18 cellular contexts compared by ENCODE assay signal in the genomic region with DNA sequence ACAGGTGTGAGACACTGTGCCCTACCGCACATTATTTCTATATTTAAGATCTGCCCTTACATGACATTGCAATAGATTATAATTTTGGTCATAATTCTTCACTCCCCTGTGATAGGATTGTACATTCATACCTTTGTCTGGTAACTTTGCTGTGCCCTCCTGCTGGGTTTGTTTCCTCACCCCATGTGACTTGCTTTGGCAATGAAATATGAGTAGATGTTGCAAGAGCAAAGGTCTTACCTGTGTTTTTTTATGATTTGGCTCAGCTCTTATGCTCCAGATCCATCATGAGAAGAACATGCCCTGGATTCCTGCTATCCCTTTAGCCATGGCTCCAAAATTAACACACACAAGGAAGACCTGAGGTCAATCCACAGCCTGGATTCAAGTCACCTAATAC.
A peak's percentile ranks its signal among the peaks of the same experiment; 100 is the strongest.
DNase-seq lines count a peak whose midpoint lies in the region; ATAC-seq and TF ChIP-seq lines count a peak whose summit lies in the region.
"Had no signal": no experiment of that assay in that cellular context is flagged by ENCODE, and none has a peak within 500 bp of the region (broad histone marks: within the 10 kb centered on the region; RNA-seq: fewer than 3 reads in every experiment).

No MANE protein-coding gene starts in this region.

- no peaks in the 10 kb centered on the region for H3K36me3 Mint-ChIP-seq in natural killer cell treated with Interleukin-12 subunit alpha and Interleukin-12 subunit beta and Interleukin-15 and Interleukin-18, amount 100 ng/mL, for 72 hours
- no peaks in the 10 kb centered on the region for H3K36me3 Mint-ChIP-seq in natural killer cell

- intact Hi-C loops in natural killer cell (cut with micrococcal nuclease): loop anchor here (2.0 to 5.0 kb wide), 3 partner anchors 17 to 148 kb away; no protein-coding TSS in a partner anchor
- intact Hi-C loops in head of caudate nucleus (cut with DNase I): no loop called here

- peaks cover 3% of the 10 kb centered on the region for H3K9me3 Mint-ChIP-seq in natural killer cell treated with Interleukin-12 subunit alpha and Interleukin-12 subunit beta and Interleukin-15 and Interleukin-18, amount 100 ng/mL, for 72 hours
- peaks cover 0 to 3% of the 10 kb centered on the region in 2 donors for H3K9me3 Mint-ChIP-seq in natural killer cell
- H3K9me3 Mint-ChIP-seq: HFFc6 had no signal

- H3K27me3 Mint-ChIP-seq in natural killer cell treated with Interleukin-12 subunit alpha and Interleukin-12 subunit beta and Interleukin-15 and Interleukin-18, amount 100 ng/mL, for 72 hours: no peaks in the 10 kb centered on the region
- H3K27me3 Mint-ChIP-seq in natural killer cell (ENCODE audit: low read depth in 2 of 2): peaks cover 0 to 3% of the 10 kb centered on the region in 2 donors
- H3K27me3 Mint-ChIP-seq: B cell had no signal

- H3K4me3 Mint-ChIP-seq in natural killer cell treated with Interleukin-12 subunit alpha and Interleukin-12 subunit beta and Interleukin-15 and Interleukin-18, amount 100 ng/mL, for 72 hours: no peak overlapping the region
- H3K4me3 Mint-ChIP-seq in natural killer cell: no peak overlapping the region
- H3K4me3 Mint-ChIP-seq: B cell, HFFc6 had no signal

- peak overlapping the region; percentile 5 to 20 for H3K27ac Mint-ChIP-seq in natural killer cell treated with Interleukin-12 subunit alpha and Interleukin-12 subunit beta and Interleukin-15 and Interleukin-18, amount 100 ng/mL, for 72 hours
- no peak overlapping the region for H3K27ac Mint-ChIP-seq in natural killer cell
- H3K27ac Mint-ChIP-seq: B cell, HFFc6 had no signal

- no peak for TF ChIP-seq CTCF in natural killer cell (IDR thresholded peaks at IDR 0.05)

- ATAC-seq in natural killer cell treated with Interleukin-12 subunit alpha and Interleukin-12 subunit beta and Interleukin-15 and Interleukin-18, amount 100 ng/mL, for 72 hours: no peak
- ATAC-seq in natural killer cell: no peak
- ATAC-seq in HG03432 (IDR thresholded peaks at IDR 0.05; ENCODE audit: unreplicated experiment): no peak

- no peak for DNase-seq in natural killer cell treated with Interleukin-12 subunit alpha and Interleukin-12 subunit beta and Interleukin-15 and Interleukin-18, amount 100 ng/mL, for 72 hours (ENCODE audit: low spot score)
- no peak for DNase-seq in natural killer cell
- DNase-seq in NCI-H510A treated with DMSO at 0.1 percent for 48 hours (lab: John Stamatoyannopoulos, UW): peak; percentile 4
- peak; percentile 15 for DNase-seq in iPS-NIHi11 (ENCODE audit: low spot score)
- no peak for DNase-seq in DMS 273 (lab: John Stamatoyannopoulos, UW; ENCODE audit: unreplicated experiment)
- DNase-seq in head of caudate nucleus: no peak
- DNase-seq: ACHN, EL, HFFc6, KG1, MM.1S, NCI-H1930, NCI-H2227 treated with DMSO at 0.1 percent for 48 hours, NCI-H526 treated with DMSO at 0.1 percent for 48 hours, Peyer's patch, SHP77 treated with DMSO at 0.1 percent for 48 hours had no signal

- peaks cover 23 to 25% of the 10 kb centered on the region in 2 donors for H3K4me1 Mint-ChIP-seq in natural killer cell treated with Interleukin-12 subunit alpha and Interleukin-12 subunit beta and Interleukin-15 and Interleukin-18, amount 100 ng/mL, for 72 hours (ENCODE audit: low read depth in 2 of 2)
- peaks cover 39 to 40% of the 10 kb centered on the region in 2 donors for H3K4me1 Mint-ChIP-seq in natural killer cell
- H3K4me1 Mint-ChIP-seq: B cell had no signal

Comparison
In these comparisons a context has a peak if more than half of its experiments do, and no peak if none do; other contexts are left out.
1. H3K27ac Mint-ChIP-seq: peak in natural killer cell treated with Interleukin-12 subunit alpha and Interleukin-12 subunit beta and Interleukin-15 and Interleukin-18, amount 100 ng/mL, for 72 hours (2 of 2); none in natural killer cell (0 of 2).
2. DNase-seq: peak in NCI-H510A treated with DMSO at 0.1 percent for 48 hours (single experiment) and iPS-NIHi11 (single experiment); none in natural killer cell treated with Interleukin-12 subunit alpha and Interleukin-12 subunit beta and Interleukin-15 and Interleukin-18, amount 100 ng/mL, for 72 hours (single experiment), natural killer cell (single experiment), DMS 273 (single experiment) and head of caudate nucleus (0 of 42).